Comparison of ENCODE assay signal across 8 cellular contexts in the genomic region with DNA sequence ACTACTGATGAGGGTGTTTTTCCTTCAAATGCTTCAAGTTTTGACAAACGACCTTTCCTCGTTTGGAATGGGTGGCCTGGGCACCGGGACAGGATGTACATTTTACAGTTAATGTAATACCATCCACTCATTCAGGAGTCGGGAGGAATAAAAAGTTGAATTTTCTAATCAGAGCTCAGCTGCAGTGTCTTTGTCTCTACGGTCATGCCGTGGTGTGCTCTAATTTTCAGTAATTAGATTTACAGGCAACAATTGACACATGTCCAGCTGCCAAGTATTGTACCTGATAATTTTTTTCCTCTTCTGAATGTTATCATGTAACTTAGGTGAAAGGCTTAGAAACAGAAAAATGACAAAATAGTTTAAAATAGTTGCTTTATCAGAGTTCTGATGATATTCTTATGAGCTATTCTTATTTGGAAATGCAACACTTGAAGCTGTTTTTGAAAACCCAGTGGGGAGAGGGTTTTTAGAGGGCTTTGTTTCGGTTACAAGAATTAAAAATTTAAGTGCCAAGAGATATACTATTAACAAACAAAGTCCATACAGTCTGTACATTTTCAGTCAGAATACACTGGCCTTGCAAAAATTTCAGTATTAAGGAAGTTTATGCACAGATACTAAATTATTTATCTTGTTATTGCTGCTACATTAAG. TPM values are rescaled to one million over a fixed set of nuclear protein-coding genes. Genes with fewer than 3 reads are reported as not detected.
DNase-seq lines count a peak whose midpoint lies in the region; ATAC-seq and TF ChIP-seq lines count a peak whose summit lies in the region.

No MANE protein-coding gene starts in this region.

- H3K27me3 ChIP-seq in A673 (replicated peaks; ENCODE audit: insufficient read depth, low read depth, low read length, poor library complexity) (no peaks in the 10 kb centered on the region), HCT116 (ENCODE audit: insufficient read depth, low read length) (no peaks in the 10 kb centered on the region), mesenchymal stem cell (ENCODE audit: control insufficient read depth in 1 of 2, insufficient read depth in 1 of 2, low read length in 2 of 2) (no peaks in the 10 kb centered on the region)

- peak overlapping the region; percentile 96 for H3K4me2 ChIP-seq in HCT116 (ENCODE audit: low read length)
- peak overlapping the region; percentile 99 for H3K4me2 ChIP-seq in mesenchymal stem cell (ENCODE audit: low read length, poor library complexity, severe bottlenecking)

- TF ChIP-seq CTCF in A673 (conservative IDR thresholded peaks at IDR 0.05; ENCODE audit: low read depth, low read length): no peak
- TF ChIP-seq CTCF in HCT116 (IDR thresholded peaks at IDR 0.05 in 2 of 3, conservative IDR thresholded peaks at IDR 0.05 in 1 of 3; ENCODE audit: borderline replicate concordance in 1 of 3, insufficient read depth in 1 of 3, low read depth in 2 of 3, low read length in 2 of 3): no peak

- H3K27me3 Mint-ChIP-seq in activated CD8-positive, alpha-beta T cell treated with anti-CD3 and anti-CD28 coated beads, Interleukin-2, amount 10 ng/mL, durations not matched to agents 7 days and 5 days (ENCODE audit: low read depth): no peaks in the 10 kb centered on the region

- BruUV-seq in A673 (replicated peaks; lab: Mats Ljungman, UMichigan) (no TSS peak), HCT116 (replicated peaks; lab: Mats Ljungman, UMichigan) (no TSS peak)

- H3K9me3 ChIP-seq in A673 (ENCODE audit: low read depth, low read length, poor library complexity, severe bottlenecking) (no peaks in the 10 kb centered on the region), HCT116 (ENCODE audit: control insufficient read depth in 1 of 2, insufficient read depth in 1 of 2, low read depth in 1 of 2, low read length in 2 of 2) (no peaks in the 10 kb centered on the region), mesenchymal stem cell (ENCODE audit: control insufficient read depth, low read length) (no peaks in the 10 kb centered on the region)

- no peak overlapping the region for H4K8ac ChIP-seq in mesenchymal stem cell (ENCODE audit: low read length)

- H3K4me3 ChIP-seq in A673 (ENCODE audit: low read depth, low read length, poor library complexity, severe bottlenecking) (peak overlapping the region; percentile 92), HCT116 (replicated peaks in 1 of 2; ENCODE audit: low read depth in 1 of 2, low read length in 2 of 2) (no peak overlapping the region), mesenchymal stem cell (ENCODE audit: insufficient read depth in 1 of 2, low read depth in 1 of 2, low read length in 2 of 2) (peak overlapping the region in 1 of 2 experiments; percentile 92)

- peaks cover 44% of the 10 kb centered on the region for H3K4me1 Mint-ChIP-seq in activated CD8-positive, alpha-beta T cell treated with anti-CD3 and anti-CD28 coated beads, Interleukin-2, amount 10 ng/mL, durations not matched to agents 7 days and 5 days (ENCODE audit: low read depth)

- H2AFZ ChIP-seq in HCT116 (ENCODE audit: low read depth, low read length, poor library complexity, severe bottlenecking): no peak overlapping the region
- no peak overlapping the region for H2AFZ ChIP-seq in mesenchymal stem cell (ENCODE audit: low read depth, low read length)

- H4K20me1 ChIP-seq in HCT116 (ENCODE audit: insufficient read depth): no peaks in the 10 kb centered on the region

- ATAC-seq in HCT116: no peak
- ATAC-seq in activated CD8-positive, alpha-beta T cell treated with anti-CD3 and anti-CD28 coated beads, Interleukin-2, amount 10 ng/mL, durations not matched to agents 7 days and 5 days: no peak
- ATAC-seq in HG03354 (IDR thresholded peaks at IDR 0.05; ENCODE audit: poor library complexity, severe bottlenecking, unreplicated experiment): no peak
- no peak for ATAC-seq in GM19328 (IDR thresholded peaks at IDR 0.05; ENCODE audit: unreplicated experiment)

- no peak overlapping the region for H3K4ac ChIP-seq in mesenchymal stem cell (ENCODE audit: low read depth in 1 of 2, low read length in 2 of 2)

- peak overlapping the region; percentile 98 for H3K27ac Mint-ChIP-seq in activated CD8-positive, alpha-beta T cell treated with anti-CD3 and anti-CD28 coated beads, Interleukin-2, amount 10 ng/mL, durations not matched to agents 7 days and 5 days

- no peak overlapping the region for H2BK120ac ChIP-seq in mesenchymal stem cell (ENCODE audit: low read depth, low read length)

- no peak overlapping the region for H4K91ac ChIP-seq in mesenchymal stem cell (ENCODE audit: low read length)

- intact Hi-C loops in A673 (cut with micrococcal nuclease; ENCODE audit: unreplicated experiment): no loop called here
- intact Hi-C loops in HCT116 (cut with micrococcal nuclease): no loop called here

- peaks cover 19% of the 10 kb centered on the region for H3K36me3 ChIP-seq in A673 (ENCODE audit: insufficient read depth, low read length, poor library complexity, severe bottlenecking)
- H3K36me3 ChIP-seq in HCT116 (ENCODE audit: control insufficient read depth in 1 of 2, insufficient read depth in 2 of 2, low read length in 2 of 2): no peaks in the 10 kb centered on the region
- H3K36me3 ChIP-seq in mesenchymal stem cell (ENCODE audit: control insufficient read depth in 1 of 2, insufficient read depth in 2 of 2, low read depth in 1 of 2, low read length in 2 of 2): no peaks in the 10 kb centered on the region

- POLR2A ChIA-PET in A673 (lab: Charles Lee; ENCODE audit: low non-redundant PET) (no interaction called here), HCT116 (lab: Charles Lee) (interaction anchor here (1.3 to 3.2 kb wide), 2 partner anchors 8 to 10 kb away, joined by 4 to 9 read pairs; a partner anchor contains a TSS)
- POLR2A ChIA-PET in activated CD8-positive, alpha-beta T cell treated with anti-CD3 and anti-CD28 coated beads, Interleukin-2, amount 10 ng/mL, durations not matched to agents 7 days and 5 days (lab: Charles Lee): interaction anchor here (1.9 to 4.1 kb wide), 3 partner anchors 7 to 265 kb away, joined by 8 to 85 read pairs (median 71); a partner anchor contains a TSS

- peaks cover 53% of the 10 kb centered on the region for H3K36me3 Mint-ChIP-seq in activated CD8-positive, alpha-beta T cell treated with anti-CD3 and anti-CD28 coated beads, Interleukin-2, amount 10 ng/mL, durations not matched to agents 7 days and 5 days (ENCODE audit: low read depth)

- peaks cover 3% of the 10 kb centered on the region for H3K79me1 ChIP-seq in mesenchymal stem cell (replicated peaks; ENCODE audit: low read length, poor library complexity, severe bottlenecking)

- peak overlapping the region; percentile 97 for H3K27ac ChIP-seq in A673 (ENCODE audit: low read depth, low read length, poor library complexity, severe bottlenecking)
- no peak overlapping the region for H3K27ac ChIP-seq in HCT116 (ENCODE audit: low read depth, low read length)
- no peak overlapping the region for H3K27ac ChIP-seq in mesenchymal stem cell (ENCODE audit: low read length, poor library complexity, severe bottlenecking)

- no peak overlapping the region for H3K18ac ChIP-seq in mesenchymal stem cell (ENCODE audit: low read depth in 1 of 2, low read length in 2 of 2)

- no peak overlapping the region for H3K14ac ChIP-seq in mesenchymal stem cell (ENCODE audit: low read length in 2 of 2)

- no peak for TF ChIP-seq POLR2A in HCT116 (IDR thresholded peaks at IDR 0.05; ENCODE audit: borderline replicate concordance, extremely low read depth, insufficient read depth, insufficient read length)

- H3K79me2 ChIP-seq in HCT116 (ENCODE audit: insufficient read depth, low read length): no peaks in the 10 kb centered on the region

- RAD21 ChIA-PET in HCT116 (lab: Charles Lee; ENCODE audit: low non-redundant PET in 1 of 2, low total read pairs in 2 of 2, uncharacterized antibody in 2 of 2, unreplicated experiment in 2 of 2): no interaction called here

- H3K9ac ChIP-seq in HCT116 (ENCODE audit: low read length) (no peak overlapping the region), mesenchymal stem cell (ENCODE audit: low read length) (peak overlapping the region; percentile 89)

- no peak for DNase-seq in A673 (ENCODE audit: low spot score)
- no peak for DNase-seq in HCT116 (ENCODE audit: low read depth, low spot score)
- no peak for DNase-seq in activated CD8-positive, alpha-beta T cell treated with anti-CD3 and anti-CD28 coated beads, Interleukin-2, amount 10 ng/mL, durations not matched to agents 7 days and 5 days
- peak; percentile 15 for DNase-seq in mesenchymal stem cell
- DNase-seq in activated gamma-delta T cell treated with Interleukin-2 at 50 U/mL for 16 hours: no peak
- no peak for DNase-seq in HuH-7 (ENCODE audit: low spot score)

- peaks cover 44% of the 10 kb centered on the region for H3K4me1 ChIP-seq in A673 (ENCODE audit: insufficient read depth, low read length, poor library complexity, severe bottlenecking)
- H3K4me1 ChIP-seq in HCT116 (ENCODE audit: control insufficient read depth in 1 of 2, insufficient read depth in 2 of 2, low read length in 2 of 2): peaks cover 7 to 24% of the 10 kb centered on the region in 2 experiments; a peak in 3 of 4 replicates
- peaks cover 1% of the 10 kb centered on the region for H3K4me1 ChIP-seq in mesenchymal stem cell (ENCODE audit: control insufficient read depth, insufficient read depth, low read depth, low read length)

- CTCF ChIA-PET in A673 (lab: Charles Lee): interaction anchor here (0.8 kb wide), 1 partner anchor 11 kb away, joined by 3 read pairs; a partner anchor contains a TSS
- CTCF ChIA-PET in HCT116 (lab: Charles Lee): no interaction called here
- CTCF ChIA-PET in activated CD8-positive, alpha-beta T cell treated with anti-CD3 and anti-CD28 coated beads, Interleukin-2, amount 10 ng/mL, durations not matched to agents 7 days and 5 days (lab: Charles Lee): interaction anchor here (1.7 to 3.8 kb wide), 4 partner anchors 10 to 221 kb away, joined by 3 to 30 read pairs (median 12); a partner anchor contains a TSS

- H3K9me2 ChIP-seq in HCT116 (ENCODE audit: insufficient read depth): no peaks in the 10 kb centered on the region; the same call in 1 of the 2 replicates

- H2BK15ac ChIP-seq in mesenchymal stem cell (ENCODE audit: low read depth, poor library complexity, severe bottlenecking): no peak overlapping the region

- H2AK5ac ChIP-seq in mesenchymal stem cell (ENCODE audit: low read length, severe bottlenecking): no peak overlapping the region

- no peaks in the 10 kb centered on the region for H3K9me3 Mint-ChIP-seq in activated CD8-positive, alpha-beta T cell treated with anti-CD3 and anti-CD28 coated beads, Interleukin-2, amount 10 ng/mL, durations not matched to agents 7 days and 5 days (ENCODE audit: insufficient read depth)

- H3K23ac ChIP-seq in mesenchymal stem cell (ENCODE audit: low read length in 2 of 2): no peak overlapping the region

- H3K4me3 Mint-ChIP-seq in activated CD8-positive, alpha-beta T cell treated with anti-CD3 and anti-CD28 coated beads, Interleukin-2, amount 10 ng/mL, durations not matched to agents 7 days and 5 days: peak overlapping the region; percentile 98

- 25% methylated on average over 2 of the region's 7 CpGs for WGBS in mesenchymal stem cell

- TF ChIP-seq RAD21 in HCT116 (IDR thresholded peaks at IDR 0.05; ENCODE audit: low read depth): no peak

- H2BK5ac ChIP-seq in mesenchymal stem cell (ENCODE audit: low read depth, low read length, poor library complexity, severe bottlenecking): no peak overlapping the region

- no peak overlapping the region for H2BK12ac ChIP-seq in mesenchymal stem cell (ENCODE audit: low read length in 2 of 2)

RNA-seq across cellular contexts. Expression of a gene that starts 1.0 kb away (rescaled TPM):
- total RNA-seq in A673 (2021): 50.9 and 53.5 TPM in 2 replicates
- 9.4 TPM for total RNA-seq in HCT116 (2021; ENCODE audit: unreplicated experiment)
- 5.2 and 8.0 TPM in 2 replicates for polyA plus RNA-seq in HCT116 (2012)
- total RNA-seq in activated CD8-positive, alpha-beta T cell treated with anti-CD3 and anti-CD28 coated beads, Interleukin-2, amount 10 ng/mL, durations not matched to agents 7 days and 5 days: 10 to 100 TPM; 82.0 to 82.5 TPM
- polyA plus RNA-seq in mesenchymal stem cell (2013, experiment 1 of 2): 2.0 TPM
- polyA plus RNA-seq in mesenchymal stem cell (2013, experiment 2 of 2): 2.1 TPM

RNA-seq across cellular contexts. Expression of a gene that starts 11.0 kb away (rescaled TPM):
- total RNA-seq in A673 (2021): 105 and 109 TPM in 2 replicates
- total RNA-seq in HCT116 (2021; ENCODE audit: unreplicated experiment): 73.2 TPM
- 54.9 and 67.3 TPM in 2 replicates for polyA plus RNA-seq in HCT116 (2012)
- total RNA-seq in activated CD8-positive, alpha-beta T cell treated with anti-CD3 and anti-CD28 coated beads, Interleukin-2, amount 10 ng/mL, durations not matched to agents 7 days and 5 days: 100 to 1,000 TPM in 1 of 2 experiments, 10 to 100 TPM in 1; 95.6 to 104 TPM
- polyA plus RNA-seq in mesenchymal stem cell (2013, experiment 1 of 2): 19.1 TPM
- 19.9 TPM for polyA plus RNA-seq in mesenchymal stem cell (2013, experiment 2 of 2)
